ENCODE assay signal across 24 cellular contexts in the genomic region with DNA sequence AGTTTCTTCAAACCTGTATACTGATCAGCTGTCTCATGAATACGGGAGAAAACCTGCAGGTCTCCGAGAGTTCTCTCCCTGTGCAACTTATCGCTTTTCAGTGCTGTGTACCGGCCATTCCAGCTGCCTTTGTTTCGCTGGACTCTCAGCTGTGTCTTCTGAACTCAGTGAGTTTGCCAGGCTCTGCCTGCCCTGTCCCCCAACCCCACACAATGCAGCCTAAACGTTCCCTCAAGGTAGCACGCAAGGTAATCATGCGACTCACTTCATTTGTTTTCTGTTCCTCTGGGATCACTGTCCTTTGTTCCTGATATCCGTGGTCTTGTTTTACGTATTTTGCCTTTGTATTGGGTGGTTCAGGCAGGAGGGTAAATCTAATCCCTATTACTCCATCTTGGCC.
"Had no signal": no experiment of that assay in that cellular context is flagged by ENCODE, and none has a peak within 500 bp of the region (broad histone marks: within the 10 kb centered on the region; RNA-seq: fewer than 3 reads in every experiment).

No MANE protein-coding gene starts in this region.

- H3K4me1 Mint-ChIP-seq: activated CD4-positive, alpha-beta memory T cell treated with anti-CD3 and anti-CD28 coated beads, Interleukin-2, amount 10 ng/mL, durations not matched to agents 7 days and 5 days; activated naive CD8-positive, alpha-beta T cell treated with anti-CD3 and anti-CD28 coated beads, Interleukin-2, amount 50 U/mL, for 24 hours; brain had no signal

- H3K27me3 Mint-ChIP-seq: activated B cell treated with CpG ODN at 0.5 μM for 24 hours; activated CD4-positive, alpha-beta memory T cell treated with anti-CD3 and anti-CD28 coated beads, Interleukin-2, amount 10 ng/mL, durations not matched to agents 7 days and 5 days; activated CD4-positive, alpha-beta T cell treated with anti-CD3 and anti-CD28 coated beads, Interleukin-2, amount 10 ng/mL, durations not matched to agents 7 days and 5 days; activated naive CD8-positive, alpha-beta T cell treated with anti-CD3 and anti-CD28 coated beads, Interleukin-2, amount 50 U/mL, for 24 hours; brain; T-helper 17 cell had no signal

- ATAC-seq: activated naive CD4-positive, alpha-beta T cell treated with anti-CD3 and anti-CD28 coated beads, Interleukin-2, amount 50 U/mL, for 72 hours; activated naive CD8-positive, alpha-beta T cell treated with anti-CD3 and anti-CD28 coated beads, Interleukin-2, amount 50 U/mL, for 24 hours; PC-3; T-helper 17 cell had no signal

- DNase-seq: activated B cell treated with CpG ODN at 0.5 μM for 24 hours; activated CD4-positive, alpha-beta memory T cell treated with anti-CD3 and anti-CD28 coated beads, Interleukin-2, amount 10 ng/mL, durations not matched to agents 7 days and 5 days; activated CD4-positive, alpha-beta T cell treated with anti-CD3 and anti-CD28 coated beads for 1 hour; activated CD4-positive, alpha-beta T cell treated with anti-CD3 and anti-CD28 coated beads, Interleukin-2, amount 10 ng/mL, durations not matched to agents 7 days and 5 days; activated CD8-positive, alpha-beta memory T cell treated with anti-CD3 and anti-CD28 coated beads, Interleukin-2, amount 50 U/mL, for 4 hours; activated effector memory CD4-positive, alpha-beta T cell treated with Interleukin-2 at 50 U/mL for 16 hours; activated naive CD4-positive, alpha-beta T cell treated with Interleukin-2 at 50 U/mL for 16 hours; activated naive CD8-positive, alpha-beta T cell treated with anti-CD3 and anti-CD28 coated beads, Interleukin-2, amount 50 U/mL, for 24 hours; amniotic stem cell; Kasumi-1; KBM-7; NCI-H1105 treated with DMSO at 0.1 percent for 48 hours; NCI-H1436 treated with DMSO at 0.1 percent for 48 hours; NCI-H187; NCI-H2081; NCI-H446; NCI-H524; PC-3; SHP77; T-helper 17 cell; T-helper 9 cell had no signal

- H3K27ac Mint-ChIP-seq: activated B cell treated with CpG ODN at 0.5 μM for 24 hours; activated CD4-positive, alpha-beta memory T cell treated with anti-CD3 and anti-CD28 coated beads, Interleukin-2, amount 10 ng/mL, durations not matched to agents 7 days and 5 days; activated CD4-positive, alpha-beta T cell treated with anti-CD3 and anti-CD28 coated beads, Interleukin-2, amount 10 ng/mL, durations not matched to agents 7 days and 5 days; activated naive CD4-positive, alpha-beta T cell treated with anti-CD3 and anti-CD28 coated beads, Interleukin-2, amount 50 U/mL, for 72 hours; activated naive CD8-positive, alpha-beta T cell treated with anti-CD3 and anti-CD28 coated beads, Interleukin-2, amount 50 U/mL, for 24 hours; activated T-helper 1 cell treated with anti-CD3 and anti-CD28 coated beads, Interleukin-12 subunit alpha, Interleukin-12 subunit beta, Interleukin-2, Interleukin-4 antibody, amounts not matched to agents 30 ng/mL and 10 ng/mL and 1 ng/mL, durations not matched to agents 14 hours and 24 hours and 36 hours; brain had no signal

- H3K4me3 Mint-ChIP-seq: activated B cell treated with CpG ODN at 0.5 μM for 24 hours; activated CD4-positive, alpha-beta memory T cell treated with anti-CD3 and anti-CD28 coated beads, Interleukin-2, amount 10 ng/mL, durations not matched to agents 7 days and 5 days; activated CD4-positive, alpha-beta T cell treated with anti-CD3 and anti-CD28 coated beads, Interleukin-2, amount 10 ng/mL, durations not matched to agents 7 days and 5 days; activated naive CD8-positive, alpha-beta T cell treated with anti-CD3 and anti-CD28 coated beads, Interleukin-2, amount 50 U/mL, for 24 hours; activated T-helper 1 cell treated with anti-CD3 and anti-CD28 coated beads, Interleukin-12 subunit alpha, Interleukin-12 subunit beta, Interleukin-2, Interleukin-4 antibody, amounts not matched to agents 30 ng/mL and 10 ng/mL and 1 ng/mL, durations not matched to agents 14 hours and 24 hours and 36 hours; brain; T-helper 17 cell had no signal

- H3K9me3 Mint-ChIP-seq: activated B cell treated with CpG ODN at 0.5 μM for 24 hours; activated CD4-positive, alpha-beta memory T cell treated with anti-CD3 and anti-CD28 coated beads, Interleukin-2, amount 10 ng/mL, durations not matched to agents 7 days and 5 days; activated CD4-positive, alpha-beta T cell treated with anti-CD3 and anti-CD28 coated beads, Interleukin-2, amount 10 ng/mL, durations not matched to agents 7 days and 5 days; activated naive CD4-positive, alpha-beta T cell treated with anti-CD3 and anti-CD28 coated beads, Interleukin-2, amount 50 U/mL, for 72 hours; activated naive CD8-positive, alpha-beta T cell treated with anti-CD3 and anti-CD28 coated beads, Interleukin-2, amount 50 U/mL, for 24 hours; activated T-helper 1 cell treated with anti-CD3 and anti-CD28 coated beads, Interleukin-12 subunit alpha, Interleukin-12 subunit beta, Interleukin-2, Interleukin-4 antibody, amounts not matched to agents 30 ng/mL and 10 ng/mL and 1 ng/mL, durations not matched to agents 14 hours and 24 hours and 36 hours; brain had no signal
